In the genomic region with DNA sequence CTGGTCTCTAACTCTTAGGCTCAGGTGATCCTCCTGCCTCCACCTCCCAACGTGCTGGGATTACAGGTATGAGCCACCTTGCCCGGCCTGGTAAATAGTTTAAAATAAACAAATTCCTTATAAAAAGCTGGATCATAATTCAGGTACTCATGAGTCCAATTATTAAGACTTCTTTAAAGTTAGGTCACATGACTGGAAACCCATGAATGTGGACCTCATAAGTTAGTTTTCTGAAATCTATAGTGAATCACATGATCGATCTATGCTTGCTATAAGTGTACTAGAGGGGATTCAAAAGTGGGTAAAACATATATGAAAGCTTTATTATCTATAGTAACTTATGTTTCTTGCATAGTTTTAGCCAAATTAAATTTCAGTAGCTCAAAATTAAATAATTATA, we compare ENCODE assay signal across 18 cellular contexts. TPM values are rescaled to one million over a fixed set of nuclear protein-coding genes. Genes with fewer than 3 reads are reported as not detected.
DNase-seq lines count a peak whose midpoint lies in the region; ATAC-seq, FAIRE-seq and TF ChIP-seq lines count a peak whose summit lies in the region.
"Had no signal": no experiment of that assay in that cellular context is flagged by ENCODE, and none has a peak within 500 bp of the region (broad histone marks: within the 10 kb centered on the region; RNA-seq: fewer than 3 reads in every experiment).

No MANE protein-coding gene starts in this region.

- POLR2A ChIA-PET in A549 (lab: Yijun Ruan, JAX) = no interaction called here

- no peak overlapping the region for H3K27ac ChIP-seq in A549
- H3K27ac ChIP-seq in DOHH2 (ENCODE audit: low read depth, low read length) = no peak overlapping the region
- peak overlapping the region in 6 of 8 donors; percentile 4 to 94 (median 84) for H3K27ac ChIP-seq in spleen
- no peak overlapping the region for H3K27ac ChIP-seq in right lobe of liver
- H3K27ac ChIP-seq in dorsolateral prefrontal cortex = no peak overlapping the region
- H3K27ac ChIP-seq: HL-60 had no signal

- no peak for FAIRE-seq in A549 (lab: Jason Lieb, UNC)
- FAIRE-seq: GM12878 had no signal

- peaks cover 97% of the 10 kb centered on the region for H3K79me2 ChIP-seq in DOHH2 (ENCODE audit: control insufficient read depth, low read length)

- peaks cover 24% of the 10 kb centered on the region for H3F3A ChIP-seq in DOHH2 (ENCODE audit: control insufficient read depth, insufficient read depth)

- peaks cover 36% of the 10 kb centered on the region for H3K4me1 Mint-ChIP-seq in central memory CD8-positive, alpha-beta T cell

- H4K20me1 ChIP-seq in DOHH2 (ENCODE audit: control insufficient read depth, insufficient read depth, low read depth, low read length) = peaks cover 51% of the 10 kb centered on the region

- no peaks in the 10 kb centered on the region for H3K9me2 ChIP-seq in DOHH2 (replicated peaks; ENCODE audit: control insufficient read depth, low read length)

- intact Hi-C loops in spleen (cut with DNase I; ENCODE audit: low total_unique reads) = no loop called here
- intact Hi-C loops in right lobe of liver (cut with DNase I) = no loop called here
- intact Hi-C loops in dorsolateral prefrontal cortex (cut with DNase I) = no loop called here

- H3K36me3 Mint-ChIP-seq in central memory CD8-positive, alpha-beta T cell (ENCODE audit: insufficient read depth) = no peaks in the 10 kb centered on the region
- H3K36me3 Mint-ChIP-seq: CD14-positive monocyte; CD8-positive, alpha-beta T cell had no signal

- no peaks in the 10 kb centered on the region for H3K27me3 Mint-ChIP-seq in central memory CD8-positive, alpha-beta T cell

- peak overlapping the region; percentile 32 for H3K27ac Mint-ChIP-seq in central memory CD8-positive, alpha-beta T cell (ENCODE audit: low read depth)
- H3K27ac Mint-ChIP-seq: CD8-positive, alpha-beta T cell; GM23338 had no signal

- TF ChIP-seq RAD21 in A549 (conservative IDR thresholded peaks at IDR 0.05 in 1 of 2, IDR thresholded peaks at IDR 0.05 in 1 of 2) = no peak

- ATAC-seq in A549 (no peak), right lobe of liver (no peak)
- no peak for ATAC-seq in central memory CD8-positive, alpha-beta T cell (replicated peaks; ENCODE audit: extremely low read depth, poor library complexity, severe bottlenecking)
- ATAC-seq: CD8-positive, alpha-beta T cell; GM12878; GM23338 had no signal

- no peak overlapping the region for H3K4me3 Mint-ChIP-seq in central memory CD8-positive, alpha-beta T cell
- H3K4me3 Mint-ChIP-seq: CD14-positive monocyte; CD8-positive, alpha-beta T cell; GM23338 had no signal

- H3K9me3 ChIP-seq in A549 (no peaks in the 10 kb centered on the region), DOHH2 (ENCODE audit: control insufficient read depth, insufficient read depth, low read length) (no peaks in the 10 kb centered on the region), spleen (no peaks in the 10 kb centered on the region), right lobe of liver (no peaks in the 10 kb centered on the region)

- DNase-seq in A549 (ENCODE audit: low read depth in 1 of 2, low spot score in 1 of 2) (no peak), spleen (no peak), right lobe of liver (no peak), NCI-H526 treated with DMSO at 0.1 percent for 48 hours (lab: John Stamatoyannopoulos, UW) (no peak), dorsolateral prefrontal cortex (no peak)
- DNase-seq in central memory CD8-positive, alpha-beta T cell (ENCODE audit: low spot score in 2 of 2) = no peak
- DNase-seq: ACHN; Calu3; CD8-positive, alpha-beta T cell; DMS79 treated with DMSO at 0.1 percent for 48 hours; EL; HCEC 1CT; KBM-7 had no signal

- TF ChIP-seq CTCF in A549 (IDR thresholded peaks at IDR 0.05) = no peak
- TF ChIP-seq CTCF in DOHH2 (IDR thresholded peaks at IDR 0.05; ENCODE audit: low read depth, low read length, poor library complexity, severe bottlenecking) = no peak
- no peak for TF ChIP-seq CTCF in spleen (IDR thresholded peaks at IDR 0.05 in 8 of 11, conservative IDR thresholded peaks at IDR 0.05 in 3 of 11)
- no peak for TF ChIP-seq CTCF in right lobe of liver (IDR thresholded peaks at IDR 0.05)
- TF ChIP-seq CTCF in dorsolateral prefrontal cortex (IDR thresholded peaks at IDR 0.05 in 54 of 56, conservative IDR thresholded peaks at IDR 0.05 in 2 of 56; ENCODE audit: low read depth in 1 of 56, partially characterized antibody in 56 of 56) = no peak

- H3K27me3 ChIP-seq in DOHH2 (ENCODE audit: control insufficient read depth, low read length) = no peaks in the 10 kb centered on the region
- no peaks in the 10 kb centered on the region for H3K27me3 ChIP-seq in spleen (replicated peaks in 1 of 7)
- no peaks in the 10 kb centered on the region for H3K27me3 ChIP-seq in right lobe of liver
- no peaks in the 10 kb centered on the region for H3K27me3 ChIP-seq in dorsolateral prefrontal cortex

- TF ChIP-seq POLR2A in A549 (IDR thresholded peaks at IDR 0.05; ENCODE audit: low read length) (no peak), spleen (IDR thresholded peaks at IDR 0.05) (no peak), right lobe of liver (IDR thresholded peaks at IDR 0.05) (no peak)

- H3K4me2 ChIP-seq in A549 = no peak overlapping the region
- peak overlapping the region; percentile 7; the same call in 1 of the 2 replicates for H3K4me2 ChIP-seq in DOHH2 (ENCODE audit: low read length)
- H3K4me2 ChIP-seq: GM23338 had no signal

- CTCF ChIA-PET in A549 (lab: Yijun Ruan, JAX) = interaction anchor here (0.7 to 1.4 kb wide), 3 partner anchors 38 to 157 kb away, joined by 3 to 4 read pairs (median 3); a partner anchor contains a TSS

- TF ChIP-seq EP300 in A549 (IDR thresholded peaks at IDR 0.05) = no peak

- WGBS in A549 (ENCODE audit: missing lambda C conversion rate) = 90% methylated on average over 3 of the region's 3 CpGs
- 93 to 100% (median 95%) methylated on average over 3 of the region's 3 CpGs for WGBS in spleen, 5 donors
- WGBS in right lobe of liver (ENCODE audit: insufficient coverage, low coverage, low lambda C conversion rate, missing lambda C conversion rate) = 92% methylated on average over 3 of the region's 3 CpGs

- H3K4me3 ChIP-seq in A549 (no peak overlapping the region), DOHH2 (ENCODE audit: low read length) (no peak overlapping the region), spleen (no peak overlapping the region), right lobe of liver (no peak overlapping the region), dorsolateral prefrontal cortex (no peak overlapping the region)
- H3K4me3 ChIP-seq: GM12878, GM23338 had no signal

- H3K36me3 ChIP-seq in DOHH2 (ENCODE audit: control insufficient read depth, low read length) (peaks cover 13% of the 10 kb centered on the region; the same call in 1 of the 2 replicates), spleen (no peaks in the 10 kb centered on the region), right lobe of liver (no peaks in the 10 kb centered on the region)

- H3K9me3 Mint-ChIP-seq in central memory CD8-positive, alpha-beta T cell = no peaks in the 10 kb centered on the region
- H3K9me3 Mint-ChIP-seq: CD14-positive monocyte; CD8-positive, alpha-beta T cell; GM23338 had no signal

- peaks cover 25% of the 10 kb centered on the region for H3K4me1 ChIP-seq in A549
- peaks cover 92% of the 10 kb centered on the region for H3K4me1 ChIP-seq in DOHH2 (ENCODE audit: control insufficient read depth, low read length)
- H3K4me1 ChIP-seq in spleen = peaks cover 16 to 99% (median 68%) of the 10 kb centered on the region in 6 donors
- peaks cover 0 to 32% (median 9%) of the 10 kb centered on the region in 4 donors for H3K4me1 ChIP-seq in right lobe of liver

TF ChIP-seq in A549, 52 proteins besides CTCF, POLR2A, EP300 and RAD21 (continues in another document):
- TF ChIP-seq CBX8 (IDR thresholded peaks at IDR 0.05) (no peak), BHLHE40 (IDR thresholded peaks at IDR 0.05; ENCODE audit: low read depth, low read length) (no peak), ESRRA (IDR thresholded peaks at IDR 0.05; ENCODE audit: borderline replicate concordance, low read length) (no peak), EHMT2 (IDR thresholded peaks at IDR 0.05; ENCODE audit: low read depth) (no peak), ZSCAN20 (CRISPR knock-in tag; IDR thresholded peaks at IDR 0.05) (no peak)
- TF ChIP-seq, protein P1, sequence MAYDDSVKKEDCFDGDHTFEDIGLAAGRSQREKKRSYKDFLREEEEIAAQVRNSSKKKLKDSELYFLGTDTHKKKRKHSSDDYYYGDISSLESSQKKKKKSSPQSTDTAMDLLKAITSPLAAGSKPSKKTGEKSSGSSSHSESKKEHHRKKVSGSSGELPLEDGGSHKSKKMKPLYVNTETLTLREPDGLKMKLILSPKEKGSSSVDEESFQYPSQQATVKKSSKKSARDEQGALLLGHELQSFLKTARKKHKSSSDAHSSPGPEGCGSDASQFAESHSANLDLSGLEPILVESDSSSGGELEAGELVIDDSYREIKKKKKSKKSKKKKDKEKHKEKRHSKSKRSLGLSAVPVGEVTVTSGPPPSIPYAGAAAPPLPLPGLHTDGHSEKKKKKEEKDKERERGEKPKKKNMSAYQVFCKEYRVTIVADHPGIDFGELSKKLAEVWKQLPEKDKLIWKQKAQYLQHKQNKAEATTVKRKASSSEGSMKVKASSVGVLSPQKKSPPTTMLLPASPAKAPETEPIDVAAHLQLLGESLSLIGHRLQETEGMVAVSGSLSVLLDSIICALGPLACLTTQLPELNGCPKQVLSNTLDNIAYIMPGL (CRISPR knock-in tag; IDR thresholded peaks at IDR 0.05; ENCODE audit: borderline replicate concordance) = no peak
- TF ChIP-seq, protein P2, sequence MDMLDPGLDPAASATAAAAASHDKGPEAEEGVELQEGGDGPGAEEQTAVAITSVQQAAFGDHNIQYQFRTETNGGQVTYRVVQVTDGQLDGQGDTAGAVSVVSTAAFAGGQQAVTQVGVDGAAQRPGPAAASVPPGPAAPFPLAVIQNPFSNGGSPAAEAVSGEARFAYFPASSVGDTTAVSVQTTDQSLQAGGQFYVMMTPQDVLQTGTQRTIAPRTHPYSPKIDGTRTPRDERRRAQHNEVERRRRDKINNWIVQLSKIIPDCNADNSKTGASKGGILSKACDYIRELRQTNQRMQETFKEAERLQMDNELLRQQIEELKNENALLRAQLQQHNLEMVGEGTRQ (IDR thresholded peaks at IDR 0.05) = peak; percentile 41; the same call in 1 of the 2 replicates

RNA-seq across cellular contexts. Expression of a gene that starts 14.3 kb away (rescaled TPM):
- polyA plus RNA-seq in A549 (2011; rRNA removed) = 37.0 and 59.6 TPM in 2 replicates
- polyA plus RNA-seq in A549 (2012; cell fraction: cytosol; rRNA removed) = 10.5 and 12.7 TPM in 2 replicates
- 4.8 and 7.5 TPM in 2 replicates for polyA plus RNA-seq in A549 (2012; cell fraction: nucleus; rRNA removed)
- polyA plus RNA-seq in A549 (2017; fragmentation: RNase III; extraction: RNeasy Plus Mini Kit Qiagen cat#74134 plus additional on column Dnase treatment) = 37.0 to 38.2 TPM (median 37.7 TPM) in 3 replicates
- 3.7 and 6.5 TPM in 2 replicates for polyA minus RNA-seq in A549 (2011; rRNA and poly(A)+ RNA removed)
- 10 to 100 TPM; 36.0 to 81.8 (median 46.1) TPM for total RNA-seq in spleen
- polyA plus RNA-seq in spleen = 10 to 100 TPM; 30.5 to 53.1 (median 39.8) TPM
- total RNA-seq in right lobe of liver = 10 to 100 TPM in 3 of 6 experiments, 1 to 10 TPM in 3; 7.7 to 26.7 (median 11.0) TPM
- total RNA-seq in dorsolateral prefrontal cortex = 10 to 100 TPM; 14.8 to 38.5 (median 23.8) TPM

Comparison
In these comparisons a context has a peak if more than half of its experiments do, and no peak if none do; other contexts are left out.
1. H3K27ac ChIP-seq: peak in spleen (6 of 8); none in A549 (0 of 2), DOHH2 (single experiment), right lobe of liver (0 of 3) and dorsolateral prefrontal cortex (0 of 59).